ENCODE assay signal across 9 cellular contexts in the genomic region with DNA sequence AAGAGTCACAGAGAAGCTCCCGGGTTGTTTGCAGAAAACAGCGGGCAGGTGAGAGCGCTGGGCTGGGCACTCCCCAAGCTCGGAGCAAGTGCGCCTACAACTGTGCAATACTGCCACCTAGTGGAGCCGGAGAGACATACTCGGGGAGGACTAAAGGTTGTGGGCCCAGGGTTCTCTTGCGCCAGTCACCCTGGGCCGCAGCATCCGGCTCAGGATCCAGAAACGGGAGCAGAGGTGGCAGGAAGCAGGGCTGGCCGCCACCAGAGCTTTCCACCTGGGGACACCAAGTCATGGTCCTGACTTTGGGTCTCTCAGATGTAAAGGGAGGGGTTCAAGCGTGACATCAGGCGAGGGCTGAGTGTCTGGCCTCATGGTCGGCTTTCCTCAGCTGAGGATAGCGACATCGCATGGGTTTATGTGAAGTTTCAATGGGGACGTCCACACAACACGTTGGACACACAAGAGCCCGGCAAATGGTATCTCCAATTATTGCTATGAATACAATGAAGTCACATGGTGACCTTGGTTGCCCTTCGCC. TPM values are rescaled to one million over a fixed set of nuclear protein-coding genes. Genes with fewer than 3 reads are reported as not detected.
DNase-seq lines count a peak whose midpoint lies in the region; ATAC-seq and TF ChIP-seq lines count a peak whose summit lies in the region.
"Had no signal": no experiment of that assay in that cellular context is flagged by ENCODE, and none has a peak within 500 bp of the region (broad histone marks: within the 10 kb centered on the region; RNA-seq: fewer than 3 reads in every experiment).

No MANE protein-coding gene starts in this region.

- H3K36me3 Mint-ChIP-seq in naive thymus-derived CD4-positive, alpha-beta T cell, result no peaks in the 10 kb centered on the region

- no peaks in the 10 kb centered on the region for H3K79me2 ChIP-seq in OCI-LY7 (ENCODE audit: insufficient read depth, low read depth, low read length)

- TF ChIP-seq POLR2A in esophagus squamous epithelium (IDR thresholded peaks at IDR 0.05), result no peak

- H3K27ac Mint-ChIP-seq in naive thymus-derived CD4-positive, alpha-beta T cell, result no peak overlapping the region

- no TSS peak for BruUV-seq in OCI-LY7 (replicated peaks; lab: Mats Ljungman, UMichigan)

- intact Hi-C loops in OCI-LY7 (cut with micrococcal nuclease; ENCODE audit: unreplicated experiment) (loop anchor here (1.0 to 5.0 kb wide), 2 partner anchors 16 to 140 kb away; no protein-coding TSS in a partner anchor), esophagus squamous epithelium (cut with DNase I) (no loop called here)
- intact Hi-C loops in naive thymus-derived CD4-positive, alpha-beta T cell (cut with micrococcal nuclease), result loop anchor here (1.0 to 10.0 kb wide), 6 partner anchors 16 to 670 kb away; a partner anchor contains a TSS

- no peaks in the 10 kb centered on the region for H3K9me2 ChIP-seq in OCI-LY7 (ENCODE audit: insufficient read depth, low read length)

- H3K4me3 ChIP-seq in OCI-LY7 (ENCODE audit: low read depth, low read length, poor library complexity, severe bottlenecking) (no peak overlapping the region), esophagus squamous epithelium (no peak overlapping the region)
- no peak overlapping the region for H3K4me3 ChIP-seq in naive thymus-derived CD4-positive, alpha-beta T cell (ENCODE audit: low read length)

- peaks cover 0 to 46% (median 0%) of the 10 kb centered on the region in 4 donors for H3K27me3 ChIP-seq in esophagus squamous epithelium
- peaks cover 0 to 3% of the 10 kb centered on the region in 2 donors for H3K27me3 ChIP-seq in naive thymus-derived CD4-positive, alpha-beta T cell (ENCODE audit: control insufficient read depth in 2 of 2, insufficient read depth in 2 of 2, low read length in 2 of 2)

- no peaks in the 10 kb centered on the region for H3K4me1 ChIP-seq in OCI-LY7 (ENCODE audit: insufficient read depth, low read length, poor library complexity, severe bottlenecking)
- peaks cover 0 to 6% (median 6%) of the 10 kb centered on the region in 3 donors for H3K4me1 ChIP-seq in esophagus squamous epithelium
- H3K4me1 ChIP-seq in naive thymus-derived CD4-positive, alpha-beta T cell (ENCODE audit: control insufficient read depth in 2 of 2, insufficient read depth in 2 of 2, low read length in 2 of 2), result no peaks in the 10 kb centered on the region

- POLR2A ChIA-PET in OCI-LY7 (lab: Charles Lee), result interaction anchor here (0.6 kb wide), 1 partner anchor 23 kb away, joined by 3 read pairs; no protein-coding TSS in a partner anchor
- POLR2A ChIA-PET in naive thymus-derived CD4-positive, alpha-beta T cell (lab: Charles Lee), result no interaction called here

- no peaks in the 10 kb centered on the region for H4K20me1 ChIP-seq in OCI-LY7 (ENCODE audit: insufficient read depth, low read length)

- no peak overlapping the region for H3K27ac ChIP-seq in OCI-LY7 (ENCODE audit: low read depth, low read length, poor library complexity, severe bottlenecking)
- H3K27ac ChIP-seq in esophagus squamous epithelium, result no peak overlapping the region
- H3K27ac ChIP-seq in naive thymus-derived CD4-positive, alpha-beta T cell (ENCODE audit: low read depth, low read length), result no peak overlapping the region

- H3K27me3 Mint-ChIP-seq in naive thymus-derived CD4-positive, alpha-beta T cell, result peaks cover 28 to 53% (median 45%) of the 10 kb centered on the region in 5 donors

- H3K36me3 ChIP-seq in OCI-LY7 (ENCODE audit: insufficient read depth, low read length) (no peaks in the 10 kb centered on the region), esophagus squamous epithelium (no peaks in the 10 kb centered on the region)
- H3K36me3 ChIP-seq in naive thymus-derived CD4-positive, alpha-beta T cell (ENCODE audit: control insufficient read depth in 2 of 3, insufficient read depth in 3 of 3, low read length in 3 of 3), result no peaks in the 10 kb centered on the region

- DNase-seq in 8988T (peak; percentile 52), KG1 (lab: John Stamatoyannopoulos, UW) (peak; percentile 68), OCI-LY7 (ENCODE audit: low spot score) (peak; percentile 85), activated T-cell treated with anti-CD3 and anti-CD28 coated beads for 24 hours (ENCODE audit: low read depth) (peak; percentile 72), esophagus squamous epithelium (lab: John Stamatoyannopoulos, UW) (no peak)
- peak; percentile 47 to 79 (median 66) for DNase-seq in naive thymus-derived CD4-positive, alpha-beta T cell
- DNase-seq in stimulated activated CD8-positive, alpha-beta memory T cell treated with anti-CD3 and anti-CD28 coated beads, Interleukin-7, amount 100 ng/mL, for 48 hours (ENCODE audit: extremely low read depth in 1 of 2, low read depth in 1 of 2), result peak; percentile 26 to 63

- CTCF ChIA-PET in OCI-LY7 (lab: Charles Lee; ENCODE audit: unreplicated experiment), result interaction anchor here (0.5 kb wide), 1 partner anchor 13 kb away, joined by 8 read pairs; no protein-coding TSS in a partner anchor
- CTCF ChIA-PET in naive thymus-derived CD4-positive, alpha-beta T cell (lab: Charles Lee), result interaction anchor here (0.8 to 1.3 kb wide), 5 partner anchors 17 to 565 kb away, joined by 3 to 5 read pairs (median 4); no protein-coding TSS in a partner anchor

- WGBS in esophagus squamous epithelium, 2 donors, result 14 to 28% methylated on average over 10 to 13 of the region's 21 CpGs

- H3K9me3 Mint-ChIP-seq in naive thymus-derived CD4-positive, alpha-beta T cell, result no peaks in the 10 kb centered on the region

- TF ChIP-seq CTCF in OCI-LY7 (conservative IDR thresholded peaks at IDR 0.05; ENCODE audit: low read length), result peak; percentile 95
- peak; percentile 82 to 92 (median 84) for TF ChIP-seq CTCF in esophagus squamous epithelium (IDR thresholded peaks at IDR 0.05)

- H2AFZ ChIP-seq in OCI-LY7 (ENCODE audit: low read length), result no peak overlapping the region

- H3K9me3 ChIP-seq in OCI-LY7 (ENCODE audit: low read length), result no peaks in the 10 kb centered on the region
- H3K9me3 ChIP-seq in esophagus squamous epithelium, result no peaks in the 10 kb centered on the region
- H3K9me3 ChIP-seq in naive thymus-derived CD4-positive, alpha-beta T cell (ENCODE audit: control insufficient read depth in 2 of 3, low read length in 3 of 3), result no peaks in the 10 kb centered on the region

- H3K4me2 ChIP-seq in OCI-LY7 (ENCODE audit: low read length), result no peak overlapping the region

- peaks cover 2 to 10% (median 8%) of the 10 kb centered on the region in 7 donors for H3K4me1 Mint-ChIP-seq in naive thymus-derived CD4-positive, alpha-beta T cell

- H3K4me3 Mint-ChIP-seq in naive thymus-derived CD4-positive, alpha-beta T cell, result peak overlapping the region in 1 of 10 donors; percentile 27

- ATAC-seq in GM18508 (IDR thresholded peaks at IDR 0.05; ENCODE audit: insufficient read depth, unreplicated experiment), result peak; percentile 72
- ATAC-seq in naive thymus-derived CD4-positive, alpha-beta T cell, result peak; percentile 96

RNA-seq across cellular contexts. Expression of a gene that starts 11.2 kb away (rescaled TPM):
- not detected in 2 replicates for total RNA-seq in OCI-LY7 (2014; rRNA removed; shearing (Covaris generic))
- total RNA-seq in OCI-LY7 (2022), result not detected in 2 replicates
- total RNA-seq in esophagus squamous epithelium, result not detected
- not detected for total RNA-seq in naive thymus-derived CD4-positive, alpha-beta T cell
- polyA plus RNA-seq in naive thymus-derived CD4-positive, alpha-beta T cell, result not detected
- total RNA-seq: temporal lobe had no signal

RNA-seq across cellular contexts. Expression of a gene that starts 30.5 kb away (rescaled TPM):
- total RNA-seq in OCI-LY7 (2014; rRNA removed; shearing (Covaris generic)), result not detected in 2 replicates
- total RNA-seq in OCI-LY7 (2022), result not detected in 2 replicates
- 10 to 100 TPM in 3 of 4 donors, 1 to 10 TPM in 1; 5.9 to 84.7 (median 49.9) TPM for total RNA-seq in esophagus squamous epithelium
- total RNA-seq in naive thymus-derived CD4-positive, alpha-beta T cell, result not detected
- not detected for polyA plus RNA-seq in naive thymus-derived CD4-positive, alpha-beta T cell
- total RNA-seq: temporal lobe had no signal

RNA-seq across cellular contexts. Expression of a gene that starts 47.0 kb away (rescaled TPM):
- total RNA-seq in OCI-LY7 (2014; rRNA removed; shearing (Covaris generic)), result not detected in 2 replicates
- total RNA-seq in OCI-LY7 (2022) (not detected in 2 replicates), esophagus squamous epithelium (100 to 1,000 TPM in 2 of 4 donors, 10 to 100 TPM in 1, 1 to 10 TPM in 1; 6.1 to 160 (median 102) TPM)
- not detected for total RNA-seq in naive thymus-derived CD4-positive, alpha-beta T cell
- not detected for polyA plus RNA-seq in naive thymus-derived CD4-positive, alpha-beta T cell

RNA-seq across cellular contexts. Expression of a gene that starts 49.1 kb away (rescaled TPM):
- not detected in 2 replicates for total RNA-seq in OCI-LY7 (2014; rRNA removed; shearing (Covaris generic))
- total RNA-seq in OCI-LY7 (2022), result not detected in 2 replicates
- not detected for total RNA-seq in esophagus squamous epithelium
- not detected for total RNA-seq in naive thymus-derived CD4-positive, alpha-beta T cell
- polyA plus RNA-seq in naive thymus-derived CD4-positive, alpha-beta T cell, result not detected
- total RNA-seq: temporal lobe had no signal

Comparison
In these comparisons a context has a peak if more than half of its experiments do, and no peak if none do; other contexts are left out.
1. RNA of a gene that starts 30.5 kb away (total RNA-seq): 5.9 to 84.7 TPM in esophagus squamous epithelium; not detected in OCI-LY7 and not detected in naive thymus-derived CD4-positive, alpha-beta T cell; every median in the first group is over 4 times any median in the second.
2. RNA of a gene that starts 47.0 kb away (total RNA-seq): 6.1 to 160 TPM in esophagus squamous epithelium; not detected in OCI-LY7 and not detected in naive thymus-derived CD4-positive, alpha-beta T cell; every median in the first group is over 4 times any median in the second.